In genomic region chr19:10831980-10832658, GRCh38 we compare ENCODE assay signal across 28 cellular contexts. TPM values are rescaled to one million over a fixed set of nuclear protein-coding genes. Genes with fewer than 3 reads are reported as not detected.
DNase-seq lines count a peak whose midpoint lies in the region; FAIRE-seq and TF ChIP-seq lines count a peak whose summit lies in the region.
"Had no signal": no experiment of that assay in that cellular context is flagged by ENCODE, and none has a peak within 500 bp of the region (broad histone marks: within the 10 kb centered on the region; RNA-seq: fewer than 3 reads in every experiment).

No MANE protein-coding gene starts in this region.

- no peak overlapping the region for H3K4ac ChIP-seq in neuronal stem cell (ENCODE audit: low read length)

- H3K9me3 Mint-ChIP-seq in CD14-positive monocyte, result peaks cover 2 to 8% (median 6%) of the 10 kb centered on the region in 7 donors
- H3K9me3 Mint-ChIP-seq in dendritic cell treated with granulocyte-macrophage colony-stimulating factor and Interleukin-4, amounts not matched to agents 40 ng/mL and 50 ng/mL, for 4 days, result peaks cover 6% of the 10 kb centered on the region

- no CpG with 5 or more reads among the region's 16 CpGs for WGBS in neuronal stem cell (ENCODE audit: extremely low coverage in 2 of 2, insufficient read length in 2 of 2, insufficient replicate concordance in 1 of 2), 2 donors

- H3K4me2 ChIP-seq in neuronal stem cell (ENCODE audit: insufficient read depth, low read length, poor library complexity, severe bottlenecking), result no peak overlapping the region
- H3K4me2 ChIP-seq: BLaER1 had no signal

- peaks cover 5 to 15% of the 10 kb centered on the region in 2 donors for H3K4me1 ChIP-seq in neuronal stem cell (ENCODE audit: control insufficient read depth in 2 of 2, insufficient read depth in 1 of 2, low read depth in 1 of 2, low read length in 2 of 2)

- peak overlapping the region; percentile 12 for H3K9ac ChIP-seq in neuronal stem cell (ENCODE audit: low read depth, low read length, poor library complexity)
- H3K9ac ChIP-seq: BLaER1 had no signal

- H3K9me3 ChIP-seq in neuronal stem cell (replicated peaks in 1 of 2; ENCODE audit: control insufficient read depth in 2 of 2, insufficient read depth in 1 of 2, low read depth in 1 of 2, low read length in 2 of 2), result peaks cover 6 to 12% of the 10 kb centered on the region in 2 donors
- H3K9me3 ChIP-seq: lower lobe of right lung, transverse colon had no signal

- FAIRE-seq in HTR-8/SVneo (lab: Jason Lieb, UNC), result no peak
- FAIRE-seq: G401.6 had no signal

- peak; percentile 37 for DNase-seq in CD14-positive monocyte (ENCODE audit: low spot score)
- DNase-seq in D341Med (ENCODE audit: low spot score), result peak; percentile 9
- no peak for DNase-seq in neuronal stem cell (ENCODE audit: low spot score)
- DNase-seq in HTR-8/SVneo (ENCODE audit: insufficient read length, low spot score), result no peak
- no peak for DNase-seq in middle frontal gyrus (ENCODE audit: extremely low spot score, low spot score)
- no peak for DNase-seq in NCI-H1417 treated with DMSO at 0.1 percent for 48 hours (lab: John Stamatoyannopoulos, UW)
- DNase-seq: activated CD4-positive, alpha-beta T cell treated with anti-CD3 and anti-CD28 coated beads, Interleukin-2, amount 50 U/mL, for 48 hours; activated CD4-positive, CD25-positive, alpha-beta regulatory T cell treated with anti-CD3 and anti-CD28 coated beads, Interleukin-2, amount 50 U/mL, for 72 hours; activated CD8-positive, alpha-beta memory T cell treated with anti-CD3 and anti-CD28 coated beads, Interleukin-2, amount 50 U/mL, for 4 hours; activated naive CD4-positive, alpha-beta T cell treated with anti-CD3 and anti-CD28 coated beads for 36 hours; COR-L47; DMS79; gastrocnemius medialis; kidney glomerular epithelial cell; lower lobe of right lung; NCI-H1092 treated with DMSO at 0.1 percent for 48 hours; NCI-H187 treated with DMSO at 0.1 percent for 48 hours; NCI-H526; PC-3; Right ventricle myocardium superior; stimulated activated CD8-positive, alpha-beta memory T cell treated with anti-CD3 and anti-CD28 coated beads, Interleukin-4, amount 100 ng/mL, for 48 hours; T-helper 2 cell; transverse colon had no signal

- no peak overlapping the region for H3K18ac ChIP-seq in neuronal stem cell (ENCODE audit: low read length)

- peak overlapping the region; percentile 82 for H3K14ac ChIP-seq in neuronal stem cell (ENCODE audit: low read length)

- H3K36me3 ChIP-seq in neuronal stem cell (replicated peaks in 1 of 2; ENCODE audit: control insufficient read depth in 2 of 2, insufficient read depth in 2 of 2, low read length in 2 of 2), result peaks cover 37 to 59% of the 10 kb centered on the region in 2 donors

- peaks cover 0 to 3% (median 0%) of the 10 kb centered on the region in 3 experiments for H3K27me3 ChIP-seq in neuronal stem cell (ENCODE audit: control insufficient read depth in 3 of 3, insufficient read depth in 3 of 3, low read depth in 1 of 3, low read length in 3 of 3)
- H3K27me3 ChIP-seq: BLaER1, gastrocnemius medialis, transverse colon had no signal

- H3K4me3 ChIP-seq in neuronal stem cell (ENCODE audit: low read length in 2 of 2), result no peak overlapping the region
- H3K4me3 ChIP-seq: BLaER1, gastrocnemius medialis, lower lobe of right lung, transverse colon had no signal

- no peak overlapping the region for H2BK12ac ChIP-seq in neuronal stem cell (ENCODE audit: low read length)

- no peak overlapping the region for H4K91ac ChIP-seq in neuronal stem cell (ENCODE audit: low read depth, low read length, poor library complexity)

- no peak overlapping the region for H2AK5ac ChIP-seq in neuronal stem cell (ENCODE audit: low read depth, low read length)

- no peak overlapping the region for H2BK120ac ChIP-seq in neuronal stem cell (ENCODE audit: low read depth, low read length)

- no peak overlapping the region for H2BK5ac ChIP-seq in neuronal stem cell (ENCODE audit: low read length)

- peaks cover 11% of the 10 kb centered on the region for H3K4me1 Mint-ChIP-seq in CD14-positive monocyte
- H3K4me1 Mint-ChIP-seq in dendritic cell treated with granulocyte-macrophage colony-stimulating factor and Interleukin-4, amounts not matched to agents 40 ng/mL and 50 ng/mL, for 4 days (ENCODE audit: low read depth), result peaks cover 42% of the 10 kb centered on the region

- peak overlapping the region in 4 of 7 donors; percentile 20 to 62 (median 56) for H3K27ac Mint-ChIP-seq in CD14-positive monocyte
- H3K27ac Mint-ChIP-seq in dendritic cell treated with granulocyte-macrophage colony-stimulating factor and Interleukin-4, amounts not matched to agents 40 ng/mL and 50 ng/mL, for 4 days, result peak overlapping the region; percentile 20
- H3K27ac Mint-ChIP-seq: activated naive CD4-positive, alpha-beta T cell treated with anti-CD3 and anti-CD28 coated beads for 36 hours had no signal

- no peak overlapping the region for H2AFZ ChIP-seq in neuronal stem cell (ENCODE audit: low read length)

- no peak overlapping the region for H2BK15ac ChIP-seq in neuronal stem cell (ENCODE audit: low read length)

- peaks cover 0 to 2% (median 0%) of the 10 kb centered on the region in 3 donors for H3K27me3 Mint-ChIP-seq in CD14-positive monocyte (ENCODE audit: low read depth in 3 of 3)
- H3K27me3 Mint-ChIP-seq in dendritic cell treated with granulocyte-macrophage colony-stimulating factor and Interleukin-4, amounts not matched to agents 40 ng/mL and 50 ng/mL, for 4 days, result no peaks in the 10 kb centered on the region

- peak overlapping the region; percentile 23 for H4K8ac ChIP-seq in neuronal stem cell (ENCODE audit: low read depth, low read length)

- peaks cover 5% of the 10 kb centered on the region for H3K79me1 ChIP-seq in neuronal stem cell (ENCODE audit: low read depth, low read length)

- H3K4me3 Mint-ChIP-seq in CD14-positive monocyte, result no peak overlapping the region
- no peak overlapping the region for H3K4me3 Mint-ChIP-seq in dendritic cell treated with granulocyte-macrophage colony-stimulating factor and Interleukin-4, amounts not matched to agents 40 ng/mL and 50 ng/mL, for 4 days
- H3K4me3 Mint-ChIP-seq: activated naive CD4-positive, alpha-beta T cell treated with anti-CD3 and anti-CD28 coated beads for 36 hours; brain had no signal

- peaks cover 33 to 64% of the 10 kb centered on the region in 2 donors for H3K36me3 Mint-ChIP-seq in CD14-positive monocyte
- H3K36me3 Mint-ChIP-seq in dendritic cell treated with granulocyte-macrophage colony-stimulating factor and Interleukin-4, amounts not matched to agents 40 ng/mL and 50 ng/mL, for 4 days (ENCODE audit: low read depth), result peaks cover 96% of the 10 kb centered on the region

- no peak overlapping the region for H3K27ac ChIP-seq in neuronal stem cell (replicated peaks; ENCODE audit: low read length)
- H3K27ac ChIP-seq: BLaER1, lower lobe of right lung, transverse colon had no signal

- no peak for TF ChIP-seq CTCF in CD14-positive monocyte (IDR thresholded peaks at IDR 0.05)

- intact Hi-C loops in CD14-positive monocyte (cut with micrococcal nuclease), result no loop called here
- intact Hi-C loops in dendritic cell treated with granulocyte-macrophage colony-stimulating factor and Interleukin-4, amounts not matched to agents 40 ng/mL and 50 ng/mL, for 4 days (cut with micrococcal nuclease), result loop anchor here (10.0 kb wide), 1 partner anchor 117 kb away; the partner anchor contains the start of gene DNM2

- peak overlapping the region; percentile 89 for H3K23ac ChIP-seq in neuronal stem cell (ENCODE audit: low read depth, low read length, poor library complexity)

RNA-seq across cellular contexts. Expression of gene TMED1, which starts 3.9 kb away (rescaled TPM):
- polyA plus RNA-seq in CD14-positive monocyte, result 10 to 100 TPM; 51.3 to 56.7 TPM
- polyA plus RNA-seq in neuronal stem cell (2013, experiment 1 of 2), result 32.4 TPM
- polyA plus RNA-seq in neuronal stem cell (2013, experiment 2 of 2), result 32.9 TPM

RNA-seq across cellular contexts. Expression of gene C19orf38, which starts 16.1 kb away (rescaled TPM):
- 100 to 1,000 TPM; 134 to 149 TPM for polyA plus RNA-seq in CD14-positive monocyte
- polyA plus RNA-seq in neuronal stem cell (2013, experiment 1 of 2), result 0.15 TPM
- polyA plus RNA-seq in neuronal stem cell (2013, experiment 2 of 2), result 0.14 TPM
- polyA plus RNA-seq: neural cell had no signal

RNA-seq across cellular contexts. Expression of gene CARM1, which starts 39.2 kb away (rescaled TPM):
- polyA plus RNA-seq in CD14-positive monocyte, result under 1 TPM; 0.17 to 0.29 TPM
- 119 TPM for polyA plus RNA-seq in neuronal stem cell (2013, experiment 1 of 2)
- polyA plus RNA-seq in neuronal stem cell (2013, experiment 2 of 2), result 114 TPM

Comparison
In these comparisons a context has a peak if more than half of its experiments do, and no peak if none do; other contexts are left out.
1. DNase-seq: peak in CD14-positive monocyte (single experiment) and D341Med (single experiment); none in neuronal stem cell (single experiment), HTR-8/SVneo (single experiment), middle frontal gyrus (single experiment) and NCI-H1417 treated with DMSO at 0.1 percent for 48 hours (single experiment).